ENCODE assay signal across 1 cellular context in the genomic region with DNA sequence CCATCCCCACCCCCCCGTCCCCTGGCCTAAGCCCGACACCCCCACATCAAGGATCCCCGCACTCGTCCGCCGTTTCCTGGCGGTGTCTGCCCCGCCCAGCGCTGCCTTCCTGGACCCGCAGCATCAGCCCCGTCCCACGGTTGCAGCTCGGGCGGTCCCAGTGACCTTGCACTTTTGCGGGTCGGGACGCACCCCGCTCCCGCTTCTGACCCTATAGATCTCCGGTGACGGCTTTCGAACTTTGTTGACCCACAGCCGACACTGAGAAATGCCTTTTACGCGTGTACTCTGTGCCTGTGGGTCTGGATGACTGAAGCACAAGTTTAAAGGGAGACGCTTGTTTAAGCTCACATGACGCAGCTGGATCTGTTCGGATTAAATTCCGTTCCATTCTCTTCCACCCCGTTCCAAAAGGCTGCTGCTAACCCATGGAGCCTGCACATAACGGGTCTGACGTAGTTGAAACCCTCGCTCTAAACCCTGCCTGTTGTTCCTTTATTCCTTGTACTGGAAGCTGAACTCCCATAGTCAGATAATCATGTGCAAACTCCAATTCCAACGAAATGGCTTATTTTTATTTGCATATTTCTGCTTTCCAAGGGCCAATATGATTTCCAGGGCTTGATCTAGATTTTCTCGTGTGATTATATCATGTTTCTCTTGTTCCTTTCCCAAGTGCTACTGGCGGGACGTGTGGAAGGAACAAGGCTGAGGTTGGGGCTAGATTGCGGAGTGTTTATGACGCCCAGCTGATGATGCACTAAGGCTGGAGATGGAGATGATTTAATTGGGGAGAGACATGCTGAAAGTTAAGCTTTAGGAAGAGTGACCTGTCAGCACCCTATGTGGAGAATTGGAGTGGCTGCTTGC.
TF ChIP-seq lines count a peak whose summit lies in the region.

No MANE protein-coding gene starts in this region.

TF ChIP-seq in HEK293, 187 proteins besides CTCF, POLR2A, EP300 and RAD21 (continued from another document):
- peak; percentile 35; the same call in 1 of the 2 replicates for TF ChIP-seq ZBTB21 (tag by site-specific recombination; IDR thresholded peaks at IDR 0.05)
- no peak for TF ChIP-seq BCL11A (tag by site-specific recombination; IDR thresholded peaks at IDR 0.05; ENCODE audit: low read depth)
- TF ChIP-seq GFI1B (tag by site-specific recombination; IDR thresholded peaks at IDR 0.05): no peak
- TF ChIP-seq, protein P1, sequence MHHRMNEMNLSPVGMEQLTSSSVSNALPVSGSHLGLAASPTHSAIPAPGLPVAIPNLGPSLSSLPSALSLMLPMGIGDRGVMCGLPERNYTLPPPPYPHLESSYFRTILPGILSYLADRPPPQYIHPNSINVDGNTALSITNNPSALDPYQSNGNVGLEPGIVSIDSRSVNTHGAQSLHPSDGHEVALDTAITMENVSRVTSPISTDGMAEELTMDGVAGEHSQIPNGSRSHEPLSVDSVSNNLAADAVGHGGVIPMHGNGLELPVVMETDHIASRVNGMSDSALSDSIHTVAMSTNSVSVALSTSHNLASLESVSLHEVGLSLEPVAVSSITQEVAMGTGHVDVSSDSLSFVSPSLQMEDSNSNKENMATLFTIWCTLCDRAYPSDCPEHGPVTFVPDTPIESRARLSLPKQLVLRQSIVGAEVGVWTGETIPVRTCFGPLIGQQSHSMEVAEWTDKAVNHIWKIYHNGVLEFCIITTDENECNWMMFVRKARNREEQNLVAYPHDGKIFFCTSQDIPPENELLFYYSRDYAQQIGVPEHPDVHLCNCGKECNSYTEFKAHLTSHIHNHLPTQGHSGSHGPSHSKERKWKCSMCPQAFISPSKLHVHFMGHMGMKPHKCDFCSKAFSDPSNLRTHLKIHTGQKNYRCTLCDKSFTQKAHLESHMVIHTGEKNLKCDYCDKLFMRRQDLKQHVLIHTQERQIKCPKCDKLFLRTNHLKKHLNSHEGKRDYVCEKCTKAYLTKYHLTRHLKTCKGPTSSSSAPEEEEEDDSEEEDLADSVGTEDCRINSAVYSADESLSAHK (tag by site-specific recombination; IDR thresholded peaks at IDR 0.05): 0 out of 2 replicates have a peak, but pooled peaks have one; percentile 18
- no peak for TF ChIP-seq ZBTB6 (tag by site-specific recombination; IDR thresholded peaks at IDR 0.05)
- no peak for TF ChIP-seq ZNF791 (tag by site-specific recombination; IDR thresholded peaks at IDR 0.05)
- TF ChIP-seq ZSCAN5A (tag by site-specific recombination; IDR thresholded peaks at IDR 0.05): no peak
- no peak for TF ChIP-seq ZNF768 (tag by site-specific recombination; IDR thresholded peaks at IDR 0.05)
- peak; percentile 50 for TF ChIP-seq ZNF335 (tag by site-specific recombination; conservative IDR thresholded peaks at IDR 0.05)
- TF ChIP-seq HOXC10 (CRISPR knock-in tag; IDR thresholded peaks at IDR 0.05): no peak
- TF ChIP-seq ZNF2 (tag by site-specific recombination; IDR thresholded peaks at IDR 0.05): 0 out of 2 replicates have a peak, but pooled peaks have one; percentile 67
- 0 out of 2 replicates have a peak, but pooled peaks have one; percentile 27 for TF ChIP-seq ZEB2 (tag by site-specific recombination; IDR thresholded peaks at IDR 0.05)
- TF ChIP-seq KLF9 (tag by site-specific recombination; IDR thresholded peaks at IDR 0.05; ENCODE audit: low read depth): peak; percentile 48
- TF ChIP-seq SETDB1 (IDR thresholded peaks at IDR 0.05; ENCODE audit: insufficient read length, low read length): no peak
- no peak for TF ChIP-seq HOXA7 (CRISPR knock-in tag; IDR thresholded peaks at IDR 0.05; ENCODE audit: borderline replicate concordance)
- TF ChIP-seq ZNF624 (tag by site-specific recombination; IDR thresholded peaks at IDR 0.05): no peak
- TF ChIP-seq, protein P2, sequence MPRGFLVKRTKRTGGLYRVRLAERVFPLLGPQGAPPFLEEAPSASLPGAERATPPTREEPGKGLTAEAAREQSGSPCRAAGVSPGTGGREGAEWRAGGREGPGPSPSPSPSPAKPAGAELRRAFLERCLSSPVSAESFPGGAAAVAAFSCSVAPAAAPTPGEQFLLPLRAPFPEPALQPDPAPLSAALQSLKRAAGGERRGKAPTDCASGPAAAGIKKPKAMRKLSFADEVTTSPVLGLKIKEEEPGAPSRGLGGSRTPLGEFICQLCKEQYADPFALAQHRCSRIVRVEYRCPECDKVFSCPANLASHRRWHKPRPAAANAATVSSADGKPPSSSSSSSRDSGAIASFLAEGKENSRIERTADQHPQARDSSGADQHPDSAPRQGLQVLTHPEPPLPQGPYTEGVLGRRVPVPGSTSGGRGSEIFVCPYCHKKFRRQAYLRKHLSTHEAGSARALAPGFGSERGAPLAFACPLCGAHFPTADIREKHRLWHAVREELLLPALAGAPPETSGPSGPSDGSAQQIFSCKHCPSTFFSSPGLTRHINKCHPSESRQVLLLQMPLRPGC (tag by site-specific recombination; IDR thresholded peaks at IDR 0.05): 0 out of 2 replicates have a peak, but pooled peaks have one; percentile 25
- TF ChIP-seq KLF1 (tag by site-specific recombination; IDR thresholded peaks at IDR 0.05): peak; percentile 29; the same call in 1 of the 2 replicates
- TF ChIP-seq KLF16 (tag by site-specific recombination; IDR thresholded peaks at IDR 0.05): peak; percentile 23; the same call in 1 of the 2 replicates
- peak; percentile 46; the same call in 1 of the 2 replicates for TF ChIP-seq IKZF3 (tag by site-specific recombination; IDR thresholded peaks at IDR 0.05)
- TF ChIP-seq ZNF24 (tag by site-specific recombination; IDR thresholded peaks at IDR 0.05): 0 out of 2 replicates have a peak, but pooled peaks have one; percentile 46
- TF ChIP-seq ZNF600 (tag by site-specific recombination; IDR thresholded peaks at IDR 0.05): peak; percentile 94
- TF ChIP-seq OVOL3 (tag by site-specific recombination; IDR thresholded peaks at IDR 0.05): 0 out of 2 replicates have a peak, but pooled peaks have one; percentile 26
- TF ChIP-seq SCRT2 (tag by site-specific recombination; IDR thresholded peaks at IDR 0.05): peak; percentile 56; the same call in 1 of the 2 replicates
- TF ChIP-seq, protein P3, sequence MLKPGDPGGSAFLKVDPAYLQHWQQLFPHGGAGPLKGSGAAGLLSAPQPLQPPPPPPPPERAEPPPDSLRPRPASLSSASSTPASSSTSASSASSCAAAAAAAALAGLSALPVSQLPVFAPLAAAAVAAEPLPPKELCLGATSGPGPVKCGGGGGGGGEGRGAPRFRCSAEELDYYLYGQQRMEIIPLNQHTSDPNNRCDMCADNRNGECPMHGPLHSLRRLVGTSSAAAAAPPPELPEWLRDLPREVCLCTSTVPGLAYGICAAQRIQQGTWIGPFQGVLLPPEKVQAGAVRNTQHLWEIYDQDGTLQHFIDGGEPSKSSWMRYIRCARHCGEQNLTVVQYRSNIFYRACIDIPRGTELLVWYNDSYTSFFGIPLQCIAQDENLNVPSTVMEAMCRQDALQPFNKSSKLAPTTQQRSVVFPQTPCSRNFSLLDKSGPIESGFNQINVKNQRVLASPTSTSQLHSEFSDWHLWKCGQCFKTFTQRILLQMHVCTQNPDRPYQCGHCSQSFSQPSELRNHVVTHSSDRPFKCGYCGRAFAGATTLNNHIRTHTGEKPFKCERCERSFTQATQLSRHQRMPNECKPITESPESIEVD (tag by site-specific recombination; IDR thresholded peaks at IDR 0.05): no peak
- 0 out of 2 replicates have a peak, but pooled peaks have one; percentile 40 for TF ChIP-seq ZFP37 (tag by site-specific recombination; IDR thresholded peaks at IDR 0.05)
- no peak for TF ChIP-seq ZNF707 (tag by site-specific recombination; IDR thresholded peaks at IDR 0.05)
- peak; percentile 62 for TF ChIP-seq PRDM1 (tag by site-specific recombination; IDR thresholded peaks at IDR 0.05)
